ENCODE assay signal across 11 cellular contexts in the genomic region with DNA sequence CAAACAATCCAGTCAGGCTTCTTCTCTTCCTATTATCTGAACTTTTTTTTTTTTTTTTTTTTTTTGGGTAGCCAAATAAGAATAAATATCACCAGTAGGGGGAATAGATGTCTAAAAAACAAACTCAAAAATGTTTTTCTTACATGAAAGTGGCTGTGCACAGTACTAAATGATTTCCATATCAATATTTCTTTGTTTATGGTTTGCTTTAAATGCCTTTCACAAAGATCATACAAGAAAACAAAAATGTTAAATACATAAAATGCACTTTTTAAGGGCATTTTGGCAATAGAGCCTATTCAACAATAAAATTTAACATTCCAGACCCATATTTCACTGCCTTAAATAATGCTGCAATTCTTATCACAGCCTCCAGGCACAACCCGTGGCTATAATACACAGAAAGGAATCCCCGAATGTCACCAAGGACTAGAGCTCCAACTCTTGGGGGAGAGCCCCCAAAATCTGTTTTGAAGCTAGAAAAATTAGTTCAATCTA.
DNase-seq lines count a peak whose midpoint lies in the region; ATAC-seq, FAIRE-seq and TF ChIP-seq lines count a peak whose summit lies in the region.
"Had no signal": no experiment of that assay in that cellular context is flagged by ENCODE, and none has a peak within 500 bp of the region (broad histone marks: within the 10 kb centered on the region; RNA-seq: fewer than 3 reads in every experiment).

No MANE protein-coding gene starts in this region.

- DNase-seq in GM12864 (ENCODE audit: low read depth) (no peak), RKO (ENCODE audit: low spot score) (peak; percentile 34), fibroblast of villous mesenchyme (ENCODE audit: low read depth) (peak; percentile 13), activated T-cell treated with anti-CD3 and anti-CD28 coated beads for 4 hours (no peak), kidney (no peak), NCI-H1436 (lab: John Stamatoyannopoulos, UW) (no peak)
- DNase-seq: activated naive CD4-positive, alpha-beta T cell treated with Interleukin-2 at 50 U/mL for 16 hours; T-helper 1 cell had no signal

- H3K36me3 ChIP-seq in kidney (ENCODE audit: control insufficient read depth in 1 of 2, insufficient read depth in 2 of 2, low read length in 2 of 2) = no peaks in the 10 kb centered on the region

- intact Hi-C loops in kidney (cut with DNase I) = no loop called here

- H3K27ac ChIP-seq in kidney (ENCODE audit: low read depth in 2 of 2, low read length in 2 of 2) = no peak overlapping the region
- H3K27ac ChIP-seq: skin epidermis had no signal

- FAIRE-seq in A204.1 (lab: Jason Lieb, UNC) (peak; percentile 94), kidney (lab: Jason Lieb, UNC) (no peak)

- no peak overlapping the region for H3K9ac ChIP-seq in kidney (ENCODE audit: low read length in 2 of 2)

- H3K9me3 ChIP-seq in kidney (ENCODE audit: control insufficient read depth in 1 of 2, low read length in 2 of 2) = no peaks in the 10 kb centered on the region

- no peak overlapping the region for H3K4me3 ChIP-seq in GM12864 (ENCODE audit: low read depth, low read length)
- H3K4me3 ChIP-seq in fibroblast of villous mesenchyme (ENCODE audit: low read depth, low read length) = no peak overlapping the region
- H3K4me3 ChIP-seq in kidney (ENCODE audit: low read length in 2 of 2) = no peak overlapping the region
- H3K4me3 ChIP-seq: skin epidermis had no signal

- no peaks in the 10 kb centered on the region for H3K4me1 ChIP-seq in kidney (ENCODE audit: control insufficient read depth in 1 of 2, insufficient read depth in 1 of 2, low read depth in 1 of 2, low read length in 2 of 2)

- ATAC-seq in HG03135 (IDR thresholded peaks at IDR 0.05; ENCODE audit: unreplicated experiment) = no peak

- TF ChIP-seq CTCF in GM12864 (IDR thresholded peaks at IDR 0.05; ENCODE audit: low read depth, low read length, missing control alignments) = peak; percentile 33
- peak; percentile 33 for TF ChIP-seq CTCF in fibroblast of villous mesenchyme (IDR thresholded peaks at IDR 0.05; ENCODE audit: insufficient read depth, low read depth, low read length)
- no peak for TF ChIP-seq CTCF in kidney (IDR thresholded peaks at IDR 0.05; ENCODE audit: borderline replicate concordance, extremely low read depth, insufficient read depth)

Comparison
In these comparisons a context has a peak if more than half of its experiments do, and no peak if none do; other contexts are left out.
1. DNase-seq: peak in RKO (single experiment) and fibroblast of villous mesenchyme (single experiment); none in GM12864 (single experiment), activated T-cell treated with anti-CD3 and anti-CD28 coated beads for 4 hours (single experiment), kidney (single experiment) and NCI-H1436 (single experiment).